ENCODE assay signal across 29 cellular contexts in genomic region chr20:5885866-5886265, GRCh38. TPM values are rescaled to one million over a fixed set of nuclear protein-coding genes. Genes with fewer than 3 reads are reported as not detected.
DNase-seq lines count a peak whose midpoint lies in the region; ATAC-seq, FAIRE-seq and TF ChIP-seq lines count a peak whose summit lies in the region.
"Had no signal": no experiment of that assay in that cellular context is flagged by ENCODE, and none has a peak within 500 bp of the region (broad histone marks: within the 10 kb centered on the region; RNA-seq: fewer than 3 reads in every experiment).

No MANE protein-coding gene starts in this region.

- no peak overlapping the region for H3K4me3 Mint-ChIP-seq in activated naive CD8-positive, alpha-beta T cell treated with anti-CD3 and anti-CD28 coated beads for 36 hours
- H3K4me3 Mint-ChIP-seq in activated T-helper 17 cell treated with anti-CD3 and anti-CD28 coated beads, Interleukin-2, amount 50 U/mL, for 72 hours, result no peak overlapping the region
- H3K4me3 Mint-ChIP-seq: CD4-positive, alpha-beta memory T cell had no signal

- WGBS in HepG2 (ENCODE audit: low lambda C conversion rate), result 65% methylated on average over 6 of the region's 6 CpGs
- WGBS in right lobe of liver (ENCODE audit: insufficient coverage, low coverage, low lambda C conversion rate, missing lambda C conversion rate), result 45% methylated on average over 5 of the region's 6 CpGs
- 80 to 83% methylated on average over 6 of the region's 6 CpGs for WGBS in pancreas, 2 donors

- H4K20me1 ChIP-seq in HepG2 (ENCODE audit: insufficient read depth, low read length), result no peaks in the 10 kb centered on the region

- POLR2A ChIA-PET in HepG2 (lab: Yijun Ruan, JAX), result no interaction called here

- intact Hi-C loops in HepG2 (cut with micrococcal nuclease; ENCODE audit: unreplicated experiment) (no loop called here), right lobe of liver (cut with DNase I) (no loop called here), pancreas (cut with DNase I) (no loop called here)

- peak; percentile 39; the same call in 2 of the 3 replicates for ATAC-seq in HepG2
- ATAC-seq in right lobe of liver, result no peak
- ATAC-seq in pancreas, result no peak
- no peak for ATAC-seq in activated T-helper 17 cell treated with anti-CD3 and anti-CD28 coated beads, Interleukin-2, amount 50 U/mL, for 72 hours (replicated peaks)
- ATAC-seq: GM12878 had no signal

- no peak for TF ChIP-seq RAD21 in HepG2 (CRISPR knock-in tag; IDR thresholded peaks at IDR 0.05)

- in situ Hi-C loops in HepG2 (cut with HindIII; ENCODE audit: extremely low pct_ligation_motif_present, low pct_unique_long_range_greater_than_20kb), result no loop called here

- H3K9me3 Mint-ChIP-seq in activated naive CD8-positive, alpha-beta T cell treated with anti-CD3 and anti-CD28 coated beads for 36 hours, result no peaks in the 10 kb centered on the region
- H3K9me3 Mint-ChIP-seq in activated T-helper 17 cell treated with anti-CD3 and anti-CD28 coated beads, Interleukin-2, amount 50 U/mL, for 72 hours, result no peaks in the 10 kb centered on the region

- H3K27ac ChIP-seq in HepG2 (ENCODE audit: extremely low read length, insufficient read depth, low read length) (no peak overlapping the region), right lobe of liver (no peak overlapping the region), pancreas (no peak overlapping the region)
- H3K27ac ChIP-seq: A549, SJCRH30 had no signal

- no peak overlapping the region for H3K4me2 ChIP-seq in HepG2 (ENCODE audit: low read depth, low read length)
- H3K4me2 ChIP-seq: A549 had no signal

- H3K4me1 ChIP-seq in HepG2 (ENCODE audit: insufficient read depth, low read length), result peaks cover 37% of the 10 kb centered on the region
- no peaks in the 10 kb centered on the region for H3K4me1 ChIP-seq in right lobe of liver
- H3K4me1 ChIP-seq in pancreas, result no peaks in the 10 kb centered on the region
- H3K4me1 ChIP-seq: A549 had no signal

- H3K4me3 ChIP-seq in HepG2 (replicated peaks in 1 of 3; ENCODE audit: insufficient read depth in 1 of 3, low read depth in 2 of 3, low read length in 3 of 3), result no peak overlapping the region
- H3K4me3 ChIP-seq in right lobe of liver, result no peak overlapping the region
- H3K4me3 ChIP-seq in pancreas, result no peak overlapping the region
- H3K4me3 ChIP-seq: A549, GM12878, SJCRH30 had no signal

- H3K27me3 ChIP-seq in HepG2 (ENCODE audit: control insufficient read depth in 1 of 2, insufficient read depth in 2 of 2, low read length in 2 of 2) (peaks cover 0 to 17% of the 10 kb centered on the region in 2 experiments; a peak in 3 of 5 replicates), right lobe of liver (no peaks in the 10 kb centered on the region), pancreas (no peaks in the 10 kb centered on the region)

- no peak overlapping the region for H3K9ac ChIP-seq in HepG2 (ENCODE audit: insufficient read depth, low read depth, low read length)

- H3K36me3 ChIP-seq in HepG2 (replicated peaks in 1 of 2; ENCODE audit: control insufficient read depth in 1 of 2, insufficient read depth in 2 of 2, low read length in 2 of 2) (no peaks in the 10 kb centered on the region), right lobe of liver (no peaks in the 10 kb centered on the region), pancreas (no peaks in the 10 kb centered on the region)
- H3K36me3 ChIP-seq: SJCRH30 had no signal

- no peak overlapping the region for H2AFZ ChIP-seq in HepG2 (ENCODE audit: low read length)

- no peaks in the 10 kb centered on the region for H3K79me2 ChIP-seq in HepG2 (ENCODE audit: insufficient read depth, low read length)

- CTCF ChIA-PET in HepG2 (lab: Yijun Ruan, JAX; ENCODE audit: low intra/inter-chr PET ratio, low total read pairs), result no interaction called here

- TF ChIP-seq POLR2A in HepG2 (IDR thresholded peaks at IDR 0.05; ENCODE audit: insufficient read depth in 1 of 2, low read depth in 2 of 2, low read length in 2 of 2) (no peak), right lobe of liver (IDR thresholded peaks at IDR 0.05) (no peak)

- TF ChIP-seq CTCF in HepG2 (CRISPR knock-in tag; IDR thresholded peaks at IDR 0.05) (peak; percentile 43; the same call in 1 of the 2 replicates), right lobe of liver (IDR thresholded peaks at IDR 0.05) (no peak), pancreas (IDR thresholded peaks at IDR 0.05) (no peak)

- DNase-seq in HepG2 (ENCODE audit: low spot score), result no peak
- no peak for DNase-seq in right lobe of liver
- DNase-seq in NCI-H446 (lab: John Stamatoyannopoulos, UW), result peak; percentile 53 to 67
- peak; percentile 59 for DNase-seq in cerebellum (ENCODE audit: low spot score)
- DNase-seq in activated naive CD8-positive, alpha-beta T cell treated with anti-CD3 and anti-CD28 coated beads for 36 hours, result no peak
- no peak for DNase-seq in pancreas
- DNase-seq: AML-193; C1 segment of cervical spinal cord; CD4-positive, alpha-beta memory T cell; COR-L47; DMS 273 treated with DMSO at 0.1 percent for 48 hours; DMS79; EL; GDM1; HCEC 1CT; Karpas-422; NCI-H1092 treated with DMSO at 0.1 percent for 48 hours; NCI-H1436 treated with DMSO at 0.1 percent for 48 hours; NCI-H187 treated with DMSO at 0.1 percent for 48 hours; NCI-H2171 treated with DMSO at 0.1 percent for 48 hours; NCI-H345; NCI-H524 treated with DMSO at 0.1 percent for 48 hours; NCI-H774; SJCRH30 had no signal

- H3K27me3 Mint-ChIP-seq in activated naive CD8-positive, alpha-beta T cell treated with anti-CD3 and anti-CD28 coated beads for 36 hours, result peaks cover 15% of the 10 kb centered on the region
- H3K27me3 Mint-ChIP-seq in activated T-helper 17 cell treated with anti-CD3 and anti-CD28 coated beads, Interleukin-2, amount 50 U/mL, for 72 hours, result peaks cover 6% of the 10 kb centered on the region

- no peaks in the 10 kb centered on the region for H3K36me3 Mint-ChIP-seq in activated naive CD8-positive, alpha-beta T cell treated with anti-CD3 and anti-CD28 coated beads for 36 hours
- H3K36me3 Mint-ChIP-seq in activated T-helper 17 cell treated with anti-CD3 and anti-CD28 coated beads, Interleukin-2, amount 50 U/mL, for 72 hours (ENCODE audit: low read depth), result no peaks in the 10 kb centered on the region
- H3K36me3 Mint-ChIP-seq: CD4-positive, alpha-beta memory T cell had no signal

- H3K27ac Mint-ChIP-seq in activated naive CD8-positive, alpha-beta T cell treated with anti-CD3 and anti-CD28 coated beads for 36 hours, result no peak overlapping the region
- H3K27ac Mint-ChIP-seq in activated T-helper 17 cell treated with anti-CD3 and anti-CD28 coated beads, Interleukin-2, amount 50 U/mL, for 72 hours, result no peak overlapping the region
- H3K27ac Mint-ChIP-seq: CD4-positive, alpha-beta memory T cell had no signal

- H3K4me1 Mint-ChIP-seq in activated naive CD8-positive, alpha-beta T cell treated with anti-CD3 and anti-CD28 coated beads for 36 hours, result no peaks in the 10 kb centered on the region
- H3K4me1 Mint-ChIP-seq in activated T-helper 17 cell treated with anti-CD3 and anti-CD28 coated beads, Interleukin-2, amount 50 U/mL, for 72 hours, result peaks cover 5% of the 10 kb centered on the region

- no peak for TF ChIP-seq EP300 in HepG2 (IDR thresholded peaks at IDR 0.05; ENCODE audit: low read depth in 2 of 2, low read length in 2 of 2)
- no peak for TF ChIP-seq EP300 in HepG2 (CRISPR knock-in tag; IDR thresholded peaks at IDR 0.05; ENCODE audit: borderline replicate concordance)

- no TSS peak for BruUV-seq in HepG2 (replicated peaks; lab: Mats Ljungman, UMichigan)

- H3K9me3 ChIP-seq in HepG2 (ENCODE audit: low read length) (no peaks in the 10 kb centered on the region), right lobe of liver (no peaks in the 10 kb centered on the region), pancreas (no peaks in the 10 kb centered on the region)
- H3K9me3 ChIP-seq: A549, SJCRH30 had no signal

- FAIRE-seq in HepG2 (lab: Jason Lieb, UNC) (no peak), pancreas (lab: Jason Lieb, UNC) (no peak)
- FAIRE-seq: A549, GM12878, H1 had no signal

RNA-seq across cellular contexts. Expression of gene CHGB, which starts 25.4 kb away (rescaled TPM):
- total RNA-seq in HepG2 (2016; rRNA removed; fragmentation: Illumina TruSeq; extraction: Trizol) (0.20 and 0.86 TPM in 2 replicates), right lobe of liver (under 1 TPM in 1 of 6 experiments, not detected in 5; 0.13 TPM), cerebellum (24.4 TPM), pancreas (100 to 1,000 TPM in 1 of 6 donors, 10 to 100 TPM in 5; 12.2 to 109 (median 26.9) TPM)
- total RNA-seq in HepG2 (2016; cell fraction: cytosol; rRNA removed; fragmentation: Illumina TruSeq; extraction: Trizol; ENCODE audit: low read depth), result 0.09 TPM in 1 of 2 replicates, not detected in the other
- 0.40 and 0.58 TPM in 2 replicates for total RNA-seq in HepG2 (2016; cell fraction: insoluble cytoplasmic fraction; rRNA removed; fragmentation: Illumina TruSeq; extraction: Trizol)
- 0.10 and 0.15 TPM in 2 replicates for total RNA-seq in HepG2 (2016; cell fraction: membrane; rRNA removed; fragmentation: Illumina TruSeq; extraction: Trizol)
- 0.28 and 0.78 TPM in 2 replicates for total RNA-seq in HepG2 (2016; cell fraction: nucleus; rRNA removed; fragmentation: Illumina TruSeq; extraction: Trizol)
- polyA plus RNA-seq in HepG2 (2011; rRNA removed) (0.26 and 0.28 TPM in 2 replicates), pancreas (100 to 1,000 TPM in 1 of 2 donors, 10 to 100 TPM in 1; 50.2 to 561 TPM)
- 0.32 and 0.36 TPM in 2 replicates for polyA plus RNA-seq in HepG2 (2011; cell fraction: cytosol; rRNA removed)
- 0.23 and 0.27 TPM in 2 replicates for polyA plus RNA-seq in HepG2 (2011; cell fraction: nucleus; rRNA removed)
- polyA plus RNA-seq in HepG2 (2012), result 0.17 and 0.56 TPM in 2 replicates
- polyA plus RNA-seq in HepG2 (2016; cell fraction: cytosol; fragmentation: Illumina TruSeq; extraction: Trizol; ENCODE audit: low read depth), result 0.08 and 0.15 TPM in 2 replicates
- polyA plus RNA-seq in HepG2 (2016; cell fraction: insoluble cytoplasmic fraction; fragmentation: Illumina TruSeq; extraction: Trizol; ENCODE audit: low read depth), result 0.45 and 0.49 TPM in 2 replicates
- 0.15 and 0.21 TPM in 2 replicates for polyA plus RNA-seq in HepG2 (2016; cell fraction: membrane; fragmentation: Illumina TruSeq; extraction: Trizol; ENCODE audit: low read depth)
- polyA plus RNA-seq in HepG2 (2016; cell fraction: nucleus; fragmentation: Illumina TruSeq; extraction: Trizol; ENCODE audit: insufficient read depth, low read depth), result 1.3 and 1.4 TPM in 2 replicates
- 0.12 TPM in 1 of 2 replicates, not detected in the other for polyA minus RNA-seq in HepG2 (2011; rRNA and poly(A)+ RNA removed; ENCODE audit: low replicate concordance)
- polyA minus RNA-seq in HepG2 (2011; cell fraction: cytosol; rRNA and poly(A)+ RNA removed), result 0.40 TPM in 1 of 2 replicates, not detected in the other
- polyA minus RNA-seq in HepG2 (2011; cell fraction: nucleus; rRNA and poly(A)+ RNA removed), result not detected in 2 replicates
- total RNA-seq in activated naive CD8-positive, alpha-beta T cell treated with anti-CD3 and anti-CD28 coated beads for 36 hours, result under 1 TPM; 0.10 to 0.16 TPM
- under 1 TPM; 0.32 to 0.52 TPM for total RNA-seq in activated T-helper 17 cell treated with anti-CD3 and anti-CD28 coated beads, Interleukin-2, amount 50 U/mL, for 72 hours
- total RNA-seq: HT-29, SJCRH30 had no signal

Comparison
In these comparisons a context has a peak if more than half of its experiments do, and no peak if none do; other contexts are left out.
1. DNase-seq: peak in NCI-H446 (2 of 2) and cerebellum (single experiment); none in HepG2 (single experiment), right lobe of liver (0 of 3), activated naive CD8-positive, alpha-beta T cell treated with anti-CD3 and anti-CD28 coated beads for 36 hours (single experiment) and pancreas (0 of 6).
2. RNA of gene CHGB, which starts 25.4 kb away (total RNA-seq): 12.2 to 109 TPM in pancreas and 24.4 TPM in cerebellum (single experiment); 0.09 to 0.86 TPM in HepG2, 0.32 to 0.52 TPM in activated T-helper 17 cell treated with anti-CD3 and anti-CD28 coated beads, Interleukin-2, amount 50 U/mL, for 72 hours, 0.10 to 0.16 TPM in activated naive CD8-positive, alpha-beta T cell treated with anti-CD3 and anti-CD28 coated beads for 36 hours and 0.13 TPM in right lobe of liver; every median in the first group is over 4 times any median in the second.